In genomic region chr20:21586682-21587081, GRCh38 we compare ENCODE assay signal across 24 cellular contexts.
"Had no signal": no experiment of that assay in that cellular context is flagged by ENCODE, and none has a peak within 500 bp of the region (broad histone marks: within the 10 kb centered on the region; RNA-seq: fewer than 3 reads in every experiment).

No MANE protein-coding gene starts in this region.

- H3K36me3 ChIP-seq: esophagus squamous epithelium, gastrocnemius medialis, heart right ventricle, left lung, lower lobe of right lung had no signal

- H3K9me3 ChIP-seq: esophagus squamous epithelium, gastrocnemius medialis, heart right ventricle, left lung, lower lobe of right lung, mucosa of descending colon had no signal

- H3K4me1 Mint-ChIP-seq: endodermal cell, mesothelial cell of epicardium had no signal

- H3K27ac Mint-ChIP-seq: effector memory CD8-positive, alpha-beta T cell; endodermal cell; mesothelial cell of epicardium had no signal

- H3K4me1 ChIP-seq: esophagus squamous epithelium, gastrocnemius medialis, heart right ventricle, left lung, lower lobe of right lung had no signal

- H3K4me3 Mint-ChIP-seq: effector memory CD8-positive, alpha-beta T cell; endodermal cell; mesothelial cell of epicardium had no signal

- H3K9me3 Mint-ChIP-seq: effector memory CD8-positive, alpha-beta T cell; endodermal cell; mesothelial cell of epicardium had no signal

- H3K36me3 Mint-ChIP-seq: mesothelial cell of epicardium had no signal

- H3K27ac ChIP-seq: coronary artery, dorsolateral prefrontal cortex, epithelial cell of prostate, esophagus squamous epithelium, gastrocnemius medialis, heart right ventricle, left lung, lower lobe of right lung had no signal

- ATAC-seq: effector memory CD8-positive, alpha-beta T cell; esophagus mucosa; gastrocnemius medialis; heart right ventricle; left cardiac atrium; left lung; left ventricle myocardium superior; mucosa of descending colon had no signal

- H3K4me3 ChIP-seq: coronary artery, dorsolateral prefrontal cortex, esophagus squamous epithelium, gastrocnemius medialis, heart right ventricle, left lung, lower lobe of right lung, mucosa of descending colon had no signal

- DNase-seq: dermis blood vessel endothelial cell; dorsolateral prefrontal cortex; effector CD8-positive, alpha-beta T cell; effector memory CD8-positive, alpha-beta T cell; endodermal cell; erythroblast; esophagus squamous epithelium; foreskin fibroblast; foreskin melanocyte; gastrocnemius medialis; glutamatergic neuron; head of caudate nucleus; heart right ventricle; hippocampal formation; left cardiac atrium; left lung; left ventricle myocardium superior; lower lobe of right lung; mesenchymal stem cell; mucosa of descending colon had no signal
